15 cellular contexts compared by ENCODE assay signal in the genomic region with DNA sequence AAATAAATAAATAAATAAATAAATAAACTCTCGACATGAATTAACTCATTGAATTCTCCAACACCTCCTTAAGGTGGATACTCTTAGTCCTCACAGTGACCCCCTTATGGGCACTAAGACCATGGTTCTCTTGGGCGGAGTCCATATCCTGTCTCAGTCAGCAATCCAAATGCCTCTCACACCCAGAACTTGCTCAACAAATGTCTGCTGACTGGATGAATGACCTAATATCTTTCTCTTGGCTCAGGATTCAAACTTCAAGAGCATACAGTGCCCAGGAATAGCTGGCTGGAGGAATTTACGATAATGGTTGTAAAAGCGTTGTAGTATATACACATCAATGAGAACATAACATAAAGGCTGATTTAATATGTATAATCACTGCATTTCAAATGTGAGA. TPM values are rescaled to one million over a fixed set of nuclear protein-coding genes. Genes with fewer than 3 reads are reported as not detected.
DNase-seq lines count a peak whose midpoint lies in the region; ATAC-seq, FAIRE-seq and TF ChIP-seq lines count a peak whose summit lies in the region.
"Had no signal": no experiment of that assay in that cellular context is flagged by ENCODE, and none has a peak within 500 bp of the region (broad histone marks: within the 10 kb centered on the region; RNA-seq: fewer than 3 reads in every experiment).

No MANE protein-coding gene starts in this region.

- H3K4me3 ChIP-seq in bronchial epithelial cell (ENCODE audit: low read depth, low read length): no peak overlapping the region
- H3K4me3 ChIP-seq: stomach had no signal

- no peak for TF ChIP-seq CTCF in bronchial epithelial cell (IDR thresholded peaks at IDR 0.05; ENCODE audit: insufficient read depth, low read length, severe bottlenecking)

- H3K36me3 ChIP-seq in bronchial epithelial cell (ENCODE audit: control insufficient read depth, insufficient read depth, low read length): no peaks in the 10 kb centered on the region
- H3K36me3 ChIP-seq: stomach had no signal

- FAIRE-seq in H54 (lab: Jason Lieb, UNC) (peak; percentile 66), bronchial epithelial cell (lab: Jason Lieb, UNC) (no peak)
- FAIRE-seq: islet of Langerhans, RCC 7860 had no signal

- no peaks in the 10 kb centered on the region for H3K27me3 ChIP-seq in bronchial epithelial cell (ENCODE audit: control insufficient read depth, insufficient read depth, low read length)
- H3K27me3 ChIP-seq: stomach had no signal

- peak; percentile 89 to 93 for ATAC-seq in left cardiac atrium
- ATAC-seq in HG03565 (IDR thresholded peaks at IDR 0.05; ENCODE audit: unreplicated experiment): no peak
- ATAC-seq: activated T-helper 17 cell treated with anti-CD3 and anti-CD28 coated beads, Interleukin-2, amount 50 U/mL, for 72 hours had no signal

- DNase-seq in H54 (ENCODE audit: insufficient read length, low spot score): no peak
- peak; percentile 86 for DNase-seq in bronchial epithelial cell (ENCODE audit: low read depth)
- peak; percentile 48 for DNase-seq in left cardiac atrium
- peak; percentile 92 for DNase-seq in stromal cell of bone marrow (ENCODE audit: low read depth)
- DNase-seq in T-helper 9 cell: no peak
- no peak for DNase-seq in SKM-1 (lab: John Stamatoyannopoulos, UW; ENCODE audit: unreplicated experiment)
- DNase-seq in NCI-H345 treated with DMSO at 0.1 percent for 48 hours (lab: John Stamatoyannopoulos, UW; ENCODE audit: unreplicated experiment): no peak
- DNase-seq: NCI-H1436, NCI-H524, retina, stomach had no signal

- no peak for TF ChIP-seq POLR2A in H54 (IDR thresholded peaks at IDR 0.05; ENCODE audit: low read depth, low read length)

- intact Hi-C loops in left cardiac atrium (cut with DNase I): no loop called here

RNA-seq across cellular contexts. Expression of a gene that starts 6.8 kb away (rescaled TPM):
- total RNA-seq in bronchial epithelial cell (766 and 1,827 TPM in 2 replicates), left cardiac atrium (1,000 to 10,000 TPM; 1,163 to 1,195 TPM)

RNA-seq across cellular contexts. Expression of a gene that starts 20.9 kb away (rescaled TPM):
- total RNA-seq in bronchial epithelial cell (5.1 and 17.4 TPM in 2 replicates), left cardiac atrium (10 to 100 TPM; 14.4 to 19.8 TPM)

RNA-seq across cellular contexts. Expression of a gene that starts 41.2 kb away (rescaled TPM):
- under 0.01 and 0.26 TPM in 2 replicates for total RNA-seq in bronchial epithelial cell
- total RNA-seq in left cardiac atrium: 10 to 100 TPM; 14.3 to 21.1 TPM

Comparison
In these comparisons a context has a peak if more than half of its experiments do, and no peak if none do; other contexts are left out.
1. DNase-seq: peak in bronchial epithelial cell (single experiment), left cardiac atrium (single experiment) and stromal cell of bone marrow (single experiment); none in H54 (single experiment), T-helper 9 cell (single experiment), SKM-1 (single experiment) and NCI-H345 treated with DMSO at 0.1 percent for 48 hours (single experiment).
2. RNA of a gene that starts 41.2 kb away (total RNA-seq): 14.3 to 21.1 TPM in left cardiac atrium; under 0.01 to 0.26 TPM in bronchial epithelial cell; every median in the first group is over 10 times any median in the second.